ENCODE assay signal across 8 cellular contexts in the genomic region with DNA sequence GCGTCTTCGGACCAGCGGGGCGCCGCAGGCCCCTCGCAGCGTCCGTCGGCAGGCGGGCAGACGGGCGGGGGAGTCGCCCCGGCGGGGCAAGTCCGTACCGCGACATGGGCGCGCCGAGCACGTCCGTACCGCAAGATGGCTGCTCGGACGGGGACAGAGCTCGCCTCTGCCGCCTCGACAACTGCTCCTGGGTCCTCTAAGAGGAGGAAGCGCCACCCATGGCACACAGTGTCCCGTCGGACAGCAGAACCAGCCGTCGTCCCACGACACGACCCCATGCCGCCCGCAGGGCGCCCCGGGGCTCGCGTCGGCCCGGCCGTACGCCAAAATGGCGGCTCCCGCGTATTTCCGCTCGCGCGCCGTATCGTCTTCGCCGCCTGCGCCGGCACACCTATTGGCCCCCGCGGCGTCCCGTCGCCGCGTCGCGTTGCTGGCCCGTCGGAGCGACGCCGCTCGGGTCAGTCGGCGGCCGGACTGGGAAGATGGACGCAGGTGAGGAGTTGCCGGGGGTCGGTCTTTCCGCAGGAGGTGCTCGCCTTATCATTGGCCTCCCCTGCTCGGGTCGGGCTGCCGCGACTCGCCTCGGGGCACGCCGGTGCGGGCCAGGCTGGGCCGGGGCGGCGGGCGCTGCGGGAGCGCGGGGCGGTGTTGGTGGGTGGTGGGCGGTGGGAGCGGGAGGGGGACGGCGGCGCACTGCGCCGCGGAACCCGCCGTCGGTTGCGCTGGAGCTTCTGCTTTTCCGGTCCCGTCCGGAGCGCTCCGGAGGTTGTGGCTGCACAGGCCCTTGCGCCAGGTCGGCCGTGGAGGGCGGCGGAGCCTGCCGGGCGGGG. TPM values are rescaled to one million over a fixed set of nuclear protein-coding genes. Genes with fewer than 3 reads are reported as not detected.
DNase-seq lines count a peak whose midpoint lies in the region; ATAC-seq and TF ChIP-seq lines count a peak whose summit lies in the region.

Gene ATG4B (plus strand): TSS at position 461 of the 830 bp plus-strand sequence. CDS start 22 bp downstream, at position 483.

- peak within 1 kb of the TSS; percentile 89 for H3K4me3 Mint-ChIP-seq in activated CD4-positive, alpha-beta T cell treated with anti-CD3 and anti-CD28 coated beads, Interleukin-2, amount 10 ng/mL, durations not matched to agents 24 days and 14 days

- peak within 1 kb of the TSS; percentile 93 for H3K27ac Mint-ChIP-seq in activated CD4-positive, alpha-beta T cell treated with anti-CD3 and anti-CD28 coated beads, Interleukin-2, amount 10 ng/mL, durations not matched to agents 24 days and 14 days

- H3K27me3 ChIP-seq in colonic mucosa: no peaks in the 10 kb centered on the region

- H3K9ac ChIP-seq in colonic mucosa (ENCODE audit: low read depth in 2 of 2, low read length in 2 of 2): peak within 1 kb of the TSS; percentile 73 to 83

- intact Hi-C loops in activated CD4-positive, alpha-beta T cell treated with anti-CD3 and anti-CD28 coated beads, Interleukin-2, amount 10 ng/mL, durations not matched to agents 24 days and 14 days (cut with micrococcal nuclease): loop anchor here (1.0 to 5.0 kb wide), 6 partner anchors 49 to 535 kb away; partner anchors contain the start of genes D2HGDH, DTYMK, HDLBP and MTERF4
- intact Hi-C loops in colonic mucosa (cut with DNase I): loop anchor here (2.0 kb wide), 1 partner anchor 59 kb away; no protein-coding TSS in a partner anchor
- intact Hi-C loops in left colon (cut with DNase I, micrococcal nuclease): no loop called here

- no peaks in the 10 kb centered on the region for H3K9me3 ChIP-seq in colonic mucosa

- H3K36me3 ChIP-seq in colonic mucosa: peaks cover 9% of the 10 kb centered on the region

- no peak for TF ChIP-seq CTCF in colonic mucosa (IDR thresholded peaks at IDR 0.05)

- peak within 1 kb of the TSS; percentile 91 for H3K4me3 ChIP-seq in colonic mucosa

- peak; percentile 51 to 63 for DNase-seq in AML-193 (lab: John Stamatoyannopoulos, UW)
- DNase-seq in NCI-H510A (lab: John Stamatoyannopoulos, UW): peak; percentile 75
- peak; percentile 95 for DNase-seq in activated CD4-positive, alpha-beta T cell treated with anti-CD3 and anti-CD28 coated beads, Interleukin-2, amount 10 ng/mL, durations not matched to agents 24 days and 14 days
- peak; percentile 85 for DNase-seq in colonic mucosa
- DNase-seq in left colon: peak; percentile 82 to 90
- DNase-seq in stimulated activated CD4-positive, alpha-beta T cell treated with anti-CD3 and anti-CD28 coated beads, Interleukin-1b, Interleukin-23, amount 100 ng/mL, for 48 hours: peak; percentile 71

- H3K27ac ChIP-seq in colonic mucosa: peak within 1 kb of the TSS; percentile 96

- peaks cover 3% of the 10 kb centered on the region for H3K9me3 Mint-ChIP-seq in activated CD4-positive, alpha-beta T cell treated with anti-CD3 and anti-CD28 coated beads, Interleukin-2, amount 10 ng/mL, durations not matched to agents 24 days and 14 days

- peaks cover 47% of the 10 kb centered on the region for H3K36me3 Mint-ChIP-seq in activated CD4-positive, alpha-beta T cell treated with anti-CD3 and anti-CD28 coated beads, Interleukin-2, amount 10 ng/mL, durations not matched to agents 24 days and 14 days (ENCODE audit: low read depth)

- ATAC-seq in GM19025 (IDR thresholded peaks at IDR 0.05; ENCODE audit: low read depth, unreplicated experiment) (peak; percentile 56), HG03280 (IDR thresholded peaks at IDR 0.05; ENCODE audit: unreplicated experiment) (peak; percentile 64), left colon (peak; percentile 84)

- peaks cover 11% of the 10 kb centered on the region for H3K4me1 ChIP-seq in colonic mucosa

- no peaks in the 10 kb centered on the region for H3K27me3 Mint-ChIP-seq in activated CD4-positive, alpha-beta T cell treated with anti-CD3 and anti-CD28 coated beads, Interleukin-2, amount 10 ng/mL, durations not matched to agents 24 days and 14 days

- H3K4me1 Mint-ChIP-seq in activated CD4-positive, alpha-beta T cell treated with anti-CD3 and anti-CD28 coated beads, Interleukin-2, amount 10 ng/mL, durations not matched to agents 24 days and 14 days: peaks cover 42% of the 10 kb centered on the region

RNA-seq across cellular contexts. Expression of gene ATG4B, which starts in this region (rescaled TPM):
- 109 and 115 TPM in 2 replicates for total RNA-seq in activated CD4-positive, alpha-beta T cell treated with anti-CD3 and anti-CD28 coated beads, Interleukin-2, amount 10 ng/mL, durations not matched to agents 24 days and 14 days
- 100 to 1,000 TPM in 1 of 2 donors, 10 to 100 TPM in 1; 72.4 to 119 TPM for total RNA-seq in colonic mucosa
- 10 to 100 TPM; 90.0 to 95.9 TPM for total RNA-seq in left colon

Comparison
In these comparisons a context has a peak if more than half of its experiments do, and no peak if none do; other contexts are left out.
1. Peak in every context shown above with its lines: DNase-seq, ATAC-seq, H3K4me3 ChIP-seq and H3K27ac ChIP-seq.
2. intact Hi-C loops: an anchor here in activated CD4-positive, alpha-beta T cell treated with anti-CD3 and anti-CD28 coated beads, Interleukin-2, amount 10 ng/mL, durations not matched to agents 24 days and 14 days (1.0 to 5.0 kb wide) and colonic mucosa (2.0 kb wide); none called in left colon.